In the genomic region with DNA sequence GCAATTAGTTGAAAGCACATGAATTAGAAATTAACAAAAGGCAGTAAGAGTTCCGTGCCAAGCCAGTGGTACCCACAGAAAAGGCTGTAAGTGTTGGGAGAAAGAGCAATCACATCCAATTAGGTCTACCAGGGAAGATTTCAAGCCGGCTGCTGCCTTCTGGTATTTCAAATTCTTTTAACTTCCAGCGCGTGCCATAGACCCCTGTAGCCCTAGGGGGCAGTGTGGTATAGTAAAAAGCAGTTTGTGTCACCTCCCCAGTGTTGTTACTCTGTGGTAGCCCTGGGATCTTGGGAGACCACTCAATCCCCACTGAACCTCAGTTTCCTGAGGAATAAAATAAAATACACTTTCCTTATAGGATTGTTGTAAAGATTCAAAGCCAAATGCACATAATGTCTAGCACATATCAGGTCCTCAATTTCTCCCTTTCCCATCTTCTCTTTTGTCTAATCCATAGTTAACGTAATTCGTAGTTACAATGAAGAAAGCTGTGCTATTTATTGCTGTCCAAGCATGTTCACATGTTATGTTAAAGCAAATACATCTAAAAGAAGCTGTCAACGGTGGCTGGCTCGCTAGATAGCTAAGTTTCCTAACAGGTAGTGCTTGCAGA, we compare ENCODE assay signal across 1 cellular context.
TF ChIP-seq lines count a peak whose summit lies in the region.

No MANE protein-coding gene starts in this region.

TF ChIP-seq in IMR-90, 13 proteins besides CTCF, POLR2A, EP300 and RAD21 (continued from another document):
- no peak for TF ChIP-seq BHLHE40 (IDR thresholded peaks at IDR 0.05; ENCODE audit: low read depth, low read length)
- TF ChIP-seq RCOR1 (IDR thresholded peaks at IDR 0.05; ENCODE audit: insufficient replicate concordance, low read length), result no peak
- TF ChIP-seq MAZ (IDR thresholded peaks at IDR 0.05; ENCODE audit: borderline replicate concordance, low read depth, low read length), result no peak
